In genomic region chr20:31517373-31517772, GRCh38 we compare ENCODE assay signal across 8 cellular contexts. TPM values are rescaled to one million over a fixed set of nuclear protein-coding genes. Genes with fewer than 3 reads are reported as not detected.
DNase-seq lines count a peak whose midpoint lies in the region; ATAC-seq and TF ChIP-seq lines count a peak whose summit lies in the region.

No MANE protein-coding gene starts in this region.

- no peak for ATAC-seq in CD4-positive, CD25-positive, alpha-beta regulatory T cell (ENCODE audit: low read depth in 2 of 2)
- ATAC-seq in GM18517 (IDR thresholded peaks at IDR 0.05; ENCODE audit: unreplicated experiment) (no peak), GM21423 (IDR thresholded peaks at IDR 0.05; ENCODE audit: unreplicated experiment) (no peak)

- DNase-seq in CD4-positive, CD25-positive, alpha-beta regulatory T cell = no peak
- peak; percentile 56 for DNase-seq in HPDE6-E6E7 (ENCODE audit: extremely low spot score)
- DNase-seq in kidney tubule cell (ENCODE audit: low spot score) = peak; percentile 81
- DNase-seq in central memory CD4-positive, alpha-beta T cell = no peak
- no peak for DNase-seq in putamen (ENCODE audit: low spot score)

- peaks cover 5 to 41% (median 24%) of the 10 kb centered on the region in 4 donors for H3K4me1 Mint-ChIP-seq in CD4-positive, CD25-positive, alpha-beta regulatory T cell

- H3K27me3 ChIP-seq in CD4-positive, CD25-positive, alpha-beta regulatory T cell (ENCODE audit: control insufficient read depth, insufficient read depth, low read length) = no peaks in the 10 kb centered on the region

- H3K9me3 Mint-ChIP-seq in CD4-positive, CD25-positive, alpha-beta regulatory T cell = no peaks in the 10 kb centered on the region

- H3K27ac Mint-ChIP-seq in CD4-positive, CD25-positive, alpha-beta regulatory T cell = no peak overlapping the region

- peaks cover 7% of the 10 kb centered on the region for H3K36me3 Mint-ChIP-seq in CD4-positive, CD25-positive, alpha-beta regulatory T cell

- H3K4me3 ChIP-seq in CD4-positive, CD25-positive, alpha-beta regulatory T cell (ENCODE audit: low read depth, low read length) = peak overlapping the region; percentile 88
- no peak overlapping the region for H3K4me3 ChIP-seq in WI38 (ENCODE audit: low read depth, low read length)

- TF ChIP-seq CTCF in WI38 (IDR thresholded peaks at IDR 0.05; ENCODE audit: low read depth, low read length) = peak; percentile 14; the same call in 1 of the 2 replicates

- no peaks in the 10 kb centered on the region for H3K9me3 ChIP-seq in CD4-positive, CD25-positive, alpha-beta regulatory T cell (ENCODE audit: control insufficient read depth in 2 of 2, low read length in 2 of 2)

- no peak overlapping the region for H3K4me3 Mint-ChIP-seq in CD4-positive, CD25-positive, alpha-beta regulatory T cell

- peaks cover 17% of the 10 kb centered on the region for H3K36me3 ChIP-seq in CD4-positive, CD25-positive, alpha-beta regulatory T cell (ENCODE audit: control insufficient read depth, insufficient read depth, low read length)

- H3K4me1 ChIP-seq in CD4-positive, CD25-positive, alpha-beta regulatory T cell (ENCODE audit: control insufficient read depth, insufficient read depth, low read length, poor library complexity, severe bottlenecking) = peaks cover 41% of the 10 kb centered on the region

- peak overlapping the region; percentile 34 for H3K27ac ChIP-seq in CD4-positive, CD25-positive, alpha-beta regulatory T cell (ENCODE audit: insufficient read depth, low read length, poor library complexity, severe bottlenecking)

- no peaks in the 10 kb centered on the region for H3K27me3 Mint-ChIP-seq in CD4-positive, CD25-positive, alpha-beta regulatory T cell

RNA-seq across cellular contexts. Expression of gene HM13, which starts 3.1 kb away (rescaled TPM):
- 111 TPM for total RNA-seq in CD4-positive, CD25-positive, alpha-beta regulatory T cell
- polyA plus RNA-seq in CD4-positive, CD25-positive, alpha-beta regulatory T cell = 100 to 1,000 TPM; 119 to 142 (median 137) TPM

RNA-seq across cellular contexts. Expression of gene REM1, which starts 42.3 kb away (rescaled TPM):
- not detected for total RNA-seq in CD4-positive, CD25-positive, alpha-beta regulatory T cell
- not detected for polyA plus RNA-seq in CD4-positive, CD25-positive, alpha-beta regulatory T cell

RNA-seq across cellular contexts. Expression of gene DEFB124, which starts 42.4 kb away (rescaled TPM):
- not detected for total RNA-seq in CD4-positive, CD25-positive, alpha-beta regulatory T cell
- polyA plus RNA-seq in CD4-positive, CD25-positive, alpha-beta regulatory T cell = not detected

Comparison
In these comparisons a context has a peak if more than half of its experiments do, and no peak if none do; other contexts are left out.
1. DNase-seq: peak in HPDE6-E6E7 (single experiment) and kidney tubule cell (single experiment); none in CD4-positive, CD25-positive, alpha-beta regulatory T cell (0 of 3), central memory CD4-positive, alpha-beta T cell (single experiment) and putamen (single experiment).